Comparison of ENCODE assay signal across 8 cellular contexts in genomic region chr17:42980274-42980765, GRCh38. TPM values are rescaled to one million over a fixed set of nuclear protein-coding genes. Genes with fewer than 3 reads are reported as not detected.
DNase-seq lines count a peak whose midpoint lies in the region; ATAC-seq and TF ChIP-seq lines count a peak whose summit lies in the region.

TSS of gene RUNDC1 (plus strand) at chr17:42980565. CDS start at chr17:42980577, 12 bp downstream.

- peak within 1 kb of the TSS; percentile 73 for H3K18ac ChIP-seq in IMR-90 (ENCODE audit: low read depth, low read length)

- peaks cover 0 to 5% (median 0%) of the 10 kb centered on the region in 8 donors for H3K9me3 Mint-ChIP-seq in CD4-positive, alpha-beta memory T cell
- H3K9me3 Mint-ChIP-seq in activated T-cell treated with anti-CD3 and anti-CD28 coated beads, Interleukin-2, amount 50 U/mL, for 24 hours: no peaks in the 10 kb centered on the region

- intact Hi-C loops in CD4-positive, alpha-beta memory T cell (cut with micrococcal nuclease): loop anchor here (1.0 to 2.0 kb wide), 3 partner anchors 16 to 145 kb away; partner anchors contain the start of genes AARSD1, BRCA1 and RPL27
- intact Hi-C loops in IMR-90 (cut with micrococcal nuclease) (no loop called here), esophagus muscularis mucosa (cut with DNase I) (no loop called here)

- peak within 1 kb of the TSS; percentile 74 for H4K5ac ChIP-seq in IMR-90 (ENCODE audit: low read depth, low read length)

- H3K36me3 Mint-ChIP-seq in CD4-positive, alpha-beta memory T cell: peaks cover 3 to 16% of the 10 kb centered on the region in 2 donors
- peaks cover 42% of the 10 kb centered on the region for H3K36me3 Mint-ChIP-seq in activated T-cell treated with anti-CD3 and anti-CD28 coated beads, Interleukin-2, amount 50 U/mL, for 24 hours (ENCODE audit: low read depth)

- TF ChIP-seq RAD21 in IMR-90 (IDR thresholded peaks at IDR 0.05; ENCODE audit: low read length): no peak

- H3K9ac ChIP-seq in IMR-90 (ENCODE audit: low read depth, low read length): peak within 1 kb of the TSS; percentile 76

- no peaks in the 10 kb centered on the region for H3K27me3 ChIP-seq in CD4-positive, alpha-beta memory T cell (ENCODE audit: insufficient read depth, low read length)
- H3K27me3 ChIP-seq in IMR-90 (ENCODE audit: control insufficient read depth, insufficient read depth, low read length) (no peaks in the 10 kb centered on the region), esophagus muscularis mucosa (no peaks in the 10 kb centered on the region)

- H3K4ac ChIP-seq in IMR-90 (ENCODE audit: low read depth, low read length): peak within 1 kb of the TSS; percentile 88

- BruUV-seq in IMR-90 (replicated peaks; lab: Mats Ljungman, UMichigan): no TSS peak

- TF ChIP-seq POLR2A in IMR-90 (IDR thresholded peaks at IDR 0.05; ENCODE audit: low read depth, low read length) (peak; percentile 5; the same call in 1 of the 2 replicates), esophagus muscularis mucosa (IDR thresholded peaks at IDR 0.05; ENCODE audit: low read depth) (peak; percentile 34)

- dilution Hi-C loops in IMR-90 (cut with HindIII; ENCODE audit: low sequenced_read_pairs, unreplicated experiment): no loop called here

- H2BK5ac ChIP-seq in IMR-90 (ENCODE audit: low read depth, low read length, poor library complexity, severe bottlenecking): peak within 1 kb of the TSS; percentile 60

- H3K36me3 ChIP-seq in CD4-positive, alpha-beta memory T cell (ENCODE audit: insufficient read depth, low read length): peaks cover 3% of the 10 kb centered on the region
- H3K36me3 ChIP-seq in IMR-90 (ENCODE audit: control insufficient read depth, insufficient read depth, low read length): peaks cover 1% of the 10 kb centered on the region; the same call in 1 of the 2 replicates
- H3K36me3 ChIP-seq in esophagus muscularis mucosa: peaks cover 0 to 12% (median 3%) of the 10 kb centered on the region in 4 donors

- H3K4me3 ChIP-seq in CD4-positive, alpha-beta memory T cell (ENCODE audit: low read length in 2 of 2): peak within 1 kb of the TSS; percentile 69 to 75
- peak within 1 kb of the TSS; percentile 76 for H3K4me3 ChIP-seq in IMR-90 (ENCODE audit: insufficient read depth, low read depth, low read length)
- peak within 1 kb of the TSS; percentile 83 to 100 (median 92) for H3K4me3 ChIP-seq in esophagus muscularis mucosa

- peak within 1 kb of the TSS; percentile 88 to 96 for H4K8ac ChIP-seq in IMR-90 (ENCODE audit: low read depth in 2 of 2, low read length in 2 of 2)

- TF ChIP-seq CTCF in GM20000 (IDR thresholded peaks at IDR 0.05; ENCODE audit: extremely low read depth, missing control alignments): no peak
- TF ChIP-seq CTCF in IMR-90 (conservative IDR thresholded peaks at IDR 0.05; ENCODE audit: low read depth, low read length): no peak
- no peak for TF ChIP-seq CTCF in esophagus muscularis mucosa (IDR thresholded peaks at IDR 0.05)

- CTCF ChIA-PET in CD4-positive, alpha-beta memory T cell (lab: Charles Lee; ENCODE audit: partially characterized antibody): interaction anchor here (1.0 kb wide), 1 partner anchor 18 kb away, joined by 3 read pairs; the partner anchor contains the start of gene RPL27
- CTCF ChIA-PET in IMR-90 (lab: Yijun Ruan, JAX): no interaction called here

- WGBS in IMR-90 (ENCODE audit: extremely low coverage in 2 of 2, insufficient read length in 1 of 2), 2 experiments: 1% methylated on average over 15 of the region's 39 CpGs; no CpG with 5 or more reads in 1 of the 2 experiments
- WGBS in esophagus muscularis mucosa: 0% methylated on average over 5 of the region's 39 CpGs

- peaks cover 10% of the 10 kb centered on the region; the same call in 1 of the 2 replicates for H4K20me1 ChIP-seq in IMR-90 (ENCODE audit: insufficient read depth, low read length)

- peak within 1 kb of the TSS; percentile 77 for H3K27ac ChIP-seq in CD4-positive, alpha-beta memory T cell (ENCODE audit: low read depth, low read length)
- H3K27ac ChIP-seq in IMR-90 (ENCODE audit: insufficient read depth, low read length) (peak within 1 kb of the TSS; percentile 74), esophagus muscularis mucosa (replicated peaks in 1 of 4) (peak within 1 kb of the TSS; percentile 85 to 93 (median 88))

- H3K4me2 ChIP-seq in IMR-90 (ENCODE audit: low read depth, low read length): peak within 1 kb of the TSS; percentile 99

- DNase-seq in CD4-positive, alpha-beta memory T cell: peak; percentile 86 to 92 (median 88)
- DNase-seq in GM20000 (ENCODE audit: low spot score) (peak; percentile 97), IMR-90 (peak; percentile 73), OCI-M1 (lab: John Stamatoyannopoulos, UW) (peak; percentile 88), esophagus muscularis mucosa (ENCODE audit: extremely low spot score) (peak; percentile 96), myocyte (ENCODE audit: low read depth) (peak; percentile 94)
- DNase-seq in activated T-cell treated with anti-CD3 and anti-CD28 coated beads, Interleukin-2, amount 50 U/mL, for 24 hours: peak; percentile 95
- DNase-seq in stimulated activated CD8-positive, alpha-beta memory T cell treated with anti-CD3 and anti-CD28 coated beads, Interleukin-7, amount 100 ng/mL, for 4 hours (ENCODE audit: low read depth in 2 of 2): peak; percentile 83 to 92

- peak; percentile 93 for ATAC-seq in IMR-90 (ENCODE audit: low read depth)

- H3K79me1 ChIP-seq in IMR-90 (ENCODE audit: low read depth in 1 of 2, low read length in 2 of 2): peaks cover 0 to 53% of the 10 kb centered on the region in 2 experiments; a peak in 3 of 4 replicates

- TF ChIP-seq EP300 in esophagus muscularis mucosa (IDR thresholded peaks at IDR 0.05): no peak

- peak within 1 kb of the TSS; percentile 88 for H2AK5ac ChIP-seq in IMR-90 (ENCODE audit: low read depth, low read length)

- in situ Hi-C loops in IMR-90 (cut with MboI; ENCODE audit: low sequenced_read_pairs): loop anchor here (25.0 kb wide), 1 partner anchor 382 kb away; no protein-coding TSS in a partner anchor

- peak within 1 kb of the TSS; percentile 74 for H2BK120ac ChIP-seq in IMR-90 (ENCODE audit: low read depth, low read length)

- H2AK9ac ChIP-seq in IMR-90 (replicated peaks; ENCODE audit: low read depth, low read length, poor library complexity): peak within 1 kb of the TSS; percentile 99

- peaks cover 21 to 37% (median 28%) of the 10 kb centered on the region in 4 donors for H3K4me1 Mint-ChIP-seq in CD4-positive, alpha-beta memory T cell
- peaks cover 42% of the 10 kb centered on the region for H3K4me1 Mint-ChIP-seq in activated T-cell treated with anti-CD3 and anti-CD28 coated beads, Interleukin-2, amount 50 U/mL, for 24 hours (ENCODE audit: low read depth)

- H2BK20ac ChIP-seq in IMR-90 (ENCODE audit: low read depth, low read length): peak within 1 kb of the TSS; percentile 50; the same call in 1 of the 2 replicates

- H3K4me3 Mint-ChIP-seq in CD4-positive, alpha-beta memory T cell: peak within 1 kb of the TSS; percentile 94 to 100 (median 97)
- H3K4me3 Mint-ChIP-seq in activated T-cell treated with anti-CD3 and anti-CD28 coated beads, Interleukin-2, amount 50 U/mL, for 24 hours: peak within 1 kb of the TSS; percentile 99

- H2AFZ ChIP-seq in IMR-90 (replicated peaks; ENCODE audit: low read length, poor library complexity): peak within 1 kb of the TSS; percentile 99

- peak within 1 kb of the TSS; percentile 92 for H3K23ac ChIP-seq in IMR-90 (ENCODE audit: low read depth, low read length)

- H3K14ac ChIP-seq in IMR-90 (replicated peaks; ENCODE audit: low read depth, low read length): peak within 1 kb of the TSS; percentile 81

- no peaks in the 10 kb centered on the region for H3K27me3 Mint-ChIP-seq in CD4-positive, alpha-beta memory T cell
- no peaks in the 10 kb centered on the region for H3K27me3 Mint-ChIP-seq in activated T-cell treated with anti-CD3 and anti-CD28 coated beads, Interleukin-2, amount 50 U/mL, for 24 hours

- H3K27ac Mint-ChIP-seq in CD4-positive, alpha-beta memory T cell: peak within 1 kb of the TSS; percentile 89 to 99 (median 98)
- H3K27ac Mint-ChIP-seq in activated T-cell treated with anti-CD3 and anti-CD28 coated beads, Interleukin-2, amount 50 U/mL, for 24 hours: peak within 1 kb of the TSS; percentile 99

- no peaks in the 10 kb centered on the region for H3K9me3 ChIP-seq in CD4-positive, alpha-beta memory T cell (ENCODE audit: control insufficient read depth in 1 of 2, low read length in 2 of 2)
- H3K9me3 ChIP-seq in IMR-90 (ENCODE audit: control insufficient read depth, insufficient read depth, low read length) (no peaks in the 10 kb centered on the region), esophagus muscularis mucosa (no peaks in the 10 kb centered on the region)

- peaks cover 18% of the 10 kb centered on the region for H3K9me1 ChIP-seq in IMR-90 (ENCODE audit: insufficient read depth, low read length)

- H3K56ac ChIP-seq in IMR-90 (ENCODE audit: extremely low read depth, insufficient read depth, low read length): peak within 1 kb of the TSS; percentile 95

- peak within 1 kb of the TSS; percentile 93 for H2BK15ac ChIP-seq in IMR-90 (ENCODE audit: low read depth, low read length)

- H3K4me1 ChIP-seq in CD4-positive, alpha-beta memory T cell (ENCODE audit: insufficient read depth, low read length): peaks cover 23% of the 10 kb centered on the region
- H3K4me1 ChIP-seq in IMR-90 (ENCODE audit: control insufficient read depth, insufficient read depth, low read length) (peaks cover 6% of the 10 kb centered on the region), esophagus muscularis mucosa (peaks cover 19 to 46% (median 36%) of the 10 kb centered on the region in 4 donors)

- POLR2A ChIA-PET in CD4-positive, alpha-beta memory T cell (lab: Charles Lee; ENCODE audit: partially characterized antibody): interaction anchor here (0.7 to 3.8 kb wide), 7 partner anchors 11 to 388 kb away, joined by 3 to 41 read pairs (median 3); partner anchors contain the start of genes RPL27 and VPS25
- POLR2A ChIA-PET in IMR-90 (lab: Charles Lee; ENCODE audit: unreplicated experiment): interaction anchor here (2.0 kb wide), 1 partner anchor 18 kb away, joined by 6 read pairs; the partner anchor contains the start of gene RPL27

- peak within 1 kb of the TSS; percentile 89 for H4K91ac ChIP-seq in IMR-90 (ENCODE audit: insufficient read depth, low read depth, low read length)

TF ChIP-seq in IMR-90, 13 proteins besides CTCF, POLR2A, EP300 and RAD21 (continues in another document):
- TF ChIP-seq MAZ (IDR thresholded peaks at IDR 0.05; ENCODE audit: borderline replicate concordance, low read depth, low read length) (peak; percentile 65), MXI1 (IDR thresholded peaks at IDR 0.05; ENCODE audit: borderline replicate concordance, low read depth, low read length) (peak; percentile 86; the same call in 1 of the 2 replicates), NFE2L2 (IDR thresholded peaks at IDR 0.05; ENCODE audit: low read depth, low read length) (no peak)

RNA-seq across cellular contexts. Expression of gene RUNDC1, which starts in this region (rescaled TPM):
- 10 to 100 TPM; 24.1 to 25.5 TPM for total RNA-seq in CD4-positive, alpha-beta memory T cell
- 10 to 100 TPM; 12.8 to 17.7 TPM for polyA plus RNA-seq in CD4-positive, alpha-beta memory T cell
- total RNA-seq in IMR-90 (2012; rRNA removed): 7.0 and 8.1 TPM in 2 replicates
- polyA plus RNA-seq in IMR-90 (2012; rRNA removed): 7.4 and 7.9 TPM in 2 replicates
- 6.5 and 6.6 TPM in 2 replicates for polyA plus RNA-seq in IMR-90 (2012; cell fraction: cytosol; rRNA removed)
- 6.6 and 7.1 TPM in 2 replicates for polyA plus RNA-seq in IMR-90 (2012; cell fraction: nucleus; rRNA removed; ENCODE audit: low replicate concordance)
- total RNA-seq in esophagus muscularis mucosa: 10 to 100 TPM; 13.3 to 19.1 (median 16.5) TPM
- 8.8 and 14.8 TPM in 2 replicates for total RNA-seq in myocyte
- 13.2 TPM for polyA plus RNA-seq in myocyte (2012)

Comparison
In these comparisons a context has a peak if more than half of its experiments do, and no peak if none do; other contexts are left out.
1. Peak in every context shown above with its lines: DNase-seq, ATAC-seq, H3K4me3 ChIP-seq and H3K27ac ChIP-seq.